ENCODE assay signal across 2 cellular contexts in the genomic region with DNA sequence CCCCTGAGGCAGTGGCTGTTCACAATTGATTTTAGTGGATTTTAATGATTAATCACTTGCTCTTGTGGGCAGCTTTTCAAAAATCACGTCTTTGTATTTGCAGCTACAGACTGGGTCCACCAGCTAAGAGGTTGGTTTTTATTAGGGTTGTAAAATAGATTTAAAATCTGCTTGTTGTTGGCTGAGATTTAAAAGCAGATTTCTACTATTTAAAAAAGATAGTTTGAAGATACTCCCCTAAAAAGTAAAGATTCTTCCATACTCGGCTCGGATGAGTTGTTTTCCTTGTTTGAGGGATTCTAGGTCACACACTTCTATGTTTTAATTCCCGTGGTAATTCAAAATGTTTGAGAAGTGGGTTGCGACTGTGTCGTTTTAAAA.
TF ChIP-seq lines count a peak whose summit lies in the region.

No MANE protein-coding gene starts in this region.

TF ChIP-seq in A549, 52 proteins besides CTCF, POLR2A, EP300 and RAD21 (continued from another document):
- TF ChIP-seq, protein P1, sequence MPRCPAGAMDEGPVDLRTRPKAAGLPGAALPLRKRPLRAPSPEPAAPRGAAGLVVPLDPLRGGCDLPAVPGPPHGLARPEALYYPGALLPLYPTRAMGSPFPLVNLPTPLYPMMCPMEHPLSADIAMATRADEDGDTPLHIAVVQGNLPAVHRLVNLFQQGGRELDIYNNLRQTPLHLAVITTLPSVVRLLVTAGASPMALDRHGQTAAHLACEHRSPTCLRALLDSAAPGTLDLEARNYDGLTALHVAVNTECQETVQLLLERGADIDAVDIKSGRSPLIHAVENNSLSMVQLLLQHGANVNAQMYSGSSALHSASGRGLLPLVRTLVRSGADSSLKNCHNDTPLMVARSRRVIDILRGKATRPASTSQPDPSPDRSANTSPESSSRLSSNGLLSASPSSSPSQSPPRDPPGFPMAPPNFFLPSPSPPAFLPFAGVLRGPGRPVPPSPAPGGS (IDR thresholded peaks at IDR 0.05): no peak
- TF ChIP-seq BHLHE40 (IDR thresholded peaks at IDR 0.05; ENCODE audit: low read depth, low read length) (no peak), GATA3 (IDR thresholded peaks at IDR 0.05; ENCODE audit: borderline replicate concordance) (no peak), TFCP2L1 (CRISPR knock-in tag; IDR thresholded peaks at IDR 0.05) (no peak), EHF (CRISPR knock-in tag; IDR thresholded peaks at IDR 0.05) (no peak), SREBF2 (IDR thresholded peaks at IDR 0.05) (no peak), MYC (IDR thresholded peaks at IDR 0.05; ENCODE audit: borderline replicate concordance, low read length) (no peak), HOXA7 (CRISPR knock-in tag; IDR thresholded peaks at IDR 0.05) (no peak), JUNB (IDR thresholded peaks at IDR 0.05) (no peak), CBX2 (IDR thresholded peaks at IDR 0.05; ENCODE audit: borderline replicate concordance, low read depth) (no peak), HDAC2 (IDR thresholded peaks at IDR 0.05) (no peak), KDM5A (IDR thresholded peaks at IDR 0.05) (no peak), FOSB (CRISPR knock-in tag; IDR thresholded peaks at IDR 0.05) (no peak)
- TF ChIP-seq, protein P2, sequence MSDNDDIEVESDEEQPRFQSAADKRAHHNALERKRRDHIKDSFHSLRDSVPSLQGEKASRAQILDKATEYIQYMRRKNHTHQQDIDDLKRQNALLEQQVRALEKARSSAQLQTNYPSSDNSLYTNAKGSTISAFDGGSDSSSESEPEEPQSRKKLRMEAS (IDR thresholded peaks at IDR 0.05): no peak
TF ChIP-seq in A549: peak in this region for 0.

TF ChIP-seq in IMR-90, 13 proteins besides CTCF, POLR2A, EP300 and RAD21 (continued from another document):
- TF ChIP-seq, protein P3, sequence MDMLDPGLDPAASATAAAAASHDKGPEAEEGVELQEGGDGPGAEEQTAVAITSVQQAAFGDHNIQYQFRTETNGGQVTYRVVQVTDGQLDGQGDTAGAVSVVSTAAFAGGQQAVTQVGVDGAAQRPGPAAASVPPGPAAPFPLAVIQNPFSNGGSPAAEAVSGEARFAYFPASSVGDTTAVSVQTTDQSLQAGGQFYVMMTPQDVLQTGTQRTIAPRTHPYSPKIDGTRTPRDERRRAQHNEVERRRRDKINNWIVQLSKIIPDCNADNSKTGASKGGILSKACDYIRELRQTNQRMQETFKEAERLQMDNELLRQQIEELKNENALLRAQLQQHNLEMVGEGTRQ (IDR thresholded peaks at IDR 0.05; ENCODE audit: low read depth, low read length): no peak
- TF ChIP-seq BHLHE40 (IDR thresholded peaks at IDR 0.05; ENCODE audit: low read depth, low read length) (no peak), MAZ (IDR thresholded peaks at IDR 0.05; ENCODE audit: borderline replicate concordance, low read depth, low read length) (no peak), MXI1 (IDR thresholded peaks at IDR 0.05; ENCODE audit: borderline replicate concordance, low read depth, low read length) (no peak), RFX5 (IDR thresholded peaks at IDR 0.05; ENCODE audit: low read depth, low read length) (no peak), CHD1 (IDR thresholded peaks at IDR 0.05; ENCODE audit: low read depth, low read length) (no peak), MAFK (IDR thresholded peaks at IDR 0.05; ENCODE audit: low read depth, low read length) (no peak)
TF ChIP-seq in IMR-90: peak in this region for 0.
